In the genomic region with DNA sequence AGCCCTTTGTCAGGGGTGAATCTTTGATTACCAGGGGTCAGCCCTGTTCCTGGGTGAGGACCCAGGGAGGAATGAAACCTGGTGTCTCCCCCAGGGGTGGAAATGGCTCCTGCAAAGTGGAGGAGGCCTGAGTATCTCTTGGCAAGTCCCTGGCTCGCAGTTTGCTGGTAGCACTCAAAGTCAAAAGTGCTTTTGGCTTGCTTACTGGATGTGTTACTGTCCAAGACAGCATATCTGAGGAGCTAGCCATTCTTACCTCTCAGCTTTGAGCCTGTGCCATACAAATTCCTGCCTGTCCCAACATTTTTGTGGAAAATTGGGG, we compare ENCODE assay signal across 1 cellular context.
TF ChIP-seq lines count a peak whose summit lies in the region.

No MANE protein-coding gene starts in this region.

TF ChIP-seq in H1, 55 proteins besides CTCF, POLR2A, EP300 and RAD21 (continued from another document):
- TF ChIP-seq, protein P1, sequence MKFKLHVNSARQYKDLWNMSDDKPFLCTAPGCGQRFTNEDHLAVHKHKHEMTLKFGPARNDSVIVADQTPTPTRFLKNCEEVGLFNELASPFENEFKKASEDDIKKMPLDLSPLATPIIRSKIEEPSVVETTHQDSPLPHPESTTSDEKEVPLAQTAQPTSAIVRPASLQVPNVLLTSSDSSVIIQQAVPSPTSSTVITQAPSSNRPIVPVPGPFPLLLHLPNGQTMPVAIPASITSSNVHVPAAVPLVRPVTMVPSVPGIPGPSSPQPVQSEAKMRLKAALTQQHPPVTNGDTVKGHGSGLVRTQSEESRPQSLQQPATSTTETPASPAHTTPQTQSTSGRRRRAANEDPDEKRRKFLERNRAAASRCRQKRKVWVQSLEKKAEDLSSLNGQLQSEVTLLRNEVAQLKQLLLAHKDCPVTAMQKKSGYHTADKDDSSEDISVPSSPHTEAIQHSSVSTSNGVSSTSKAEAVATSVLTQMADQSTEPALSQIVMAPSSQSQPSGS (IDR thresholded peaks at IDR 0.05; ENCODE audit: low read length), result no peak
- TF ChIP-seq TAF7 (optimal IDR thresholded peaks at IDR 0.05; ENCODE audit: borderline replicate concordance, low read depth, low read length) (no peak), FOSL1 (IDR thresholded peaks at IDR 0.05; ENCODE audit: insufficient read depth, low read depth, low read length) (no peak), SP2 (IDR thresholded peaks at IDR 0.05; ENCODE audit: low read length) (no peak), TBP (IDR thresholded peaks at IDR 0.05; ENCODE audit: low read depth, low read length) (no peak), PHF8 (conservative IDR thresholded peaks at IDR 0.05; ENCODE audit: low read depth, low read length) (no peak), JUN (IDR thresholded peaks at IDR 0.05; ENCODE audit: low read depth, low read length) (no peak)
